Comparison of ENCODE assay signal across 25 cellular contexts in the genomic region with DNA sequence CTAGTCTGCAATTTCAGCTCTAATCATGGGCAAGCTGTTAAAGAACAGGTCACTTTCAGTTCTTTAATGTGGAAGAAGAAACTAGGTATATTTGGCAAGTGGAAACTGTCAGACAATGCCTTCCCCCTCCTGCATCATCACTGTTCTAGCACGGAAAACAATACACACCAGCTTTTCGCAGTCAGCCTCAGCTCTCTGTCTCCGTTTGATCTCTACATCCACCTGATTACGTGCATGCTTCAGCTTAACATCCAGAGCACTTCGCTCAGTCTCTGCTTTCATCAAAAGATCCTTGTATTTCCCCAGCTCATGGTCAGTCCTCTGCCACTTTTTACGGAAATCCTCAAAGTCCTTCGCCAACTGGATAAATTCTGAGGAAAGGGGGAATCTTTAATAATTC. TPM values are rescaled to one million over a fixed set of nuclear protein-coding genes. Genes with fewer than 3 reads are reported as not detected.
DNase-seq lines count a peak whose midpoint lies in the region; ATAC-seq, FAIRE-seq and TF ChIP-seq lines count a peak whose summit lies in the region.
"Had no signal": no experiment of that assay in that cellular context is flagged by ENCODE, and none has a peak within 500 bp of the region (broad histone marks: within the 10 kb centered on the region; RNA-seq: fewer than 3 reads in every experiment).

No MANE protein-coding gene starts in this region.

- ATAC-seq in HG03280 (IDR thresholded peaks at IDR 0.05; ENCODE audit: unreplicated experiment) (no peak), HG03045 (IDR thresholded peaks at IDR 0.05; ENCODE audit: unreplicated experiment) (no peak)
- ATAC-seq: activated naive CD8-positive, alpha-beta T cell treated with anti-CD3 and anti-CD28 coated beads, Interleukin-2, amount 50 U/mL, for 24 hours; heart left ventricle; stimulated activated effector memory CD8-positive, alpha-beta T cell treated with anti-CD3 and anti-CD28 coated beads, Interleukin-12 subunit alpha, Interleukin-12 subunit beta, amount 100 ng/mL, for 72 hours had no signal

- H3K4me2 ChIP-seq in KMS-11 = peak overlapping the region; percentile 26; the same call in 1 of the 2 replicates
- peak overlapping the region; percentile 10 for H3K4me2 ChIP-seq in astrocyte (ENCODE audit: low read length)

- H3K4me3 ChIP-seq in KMS-11 (IDR thresholded peaks at IDR 0.05; ENCODE audit: insufficient read depth, low read depth, low read length) (no peak overlapping the region), astrocyte (ENCODE audit: insufficient read depth, low read depth, low read length) (no peak overlapping the region), colonic mucosa (no peak overlapping the region)
- H3K4me3 ChIP-seq: coronary artery, heart left ventricle, SK-N-MC had no signal

- H3K27me3 ChIP-seq in KMS-11 (ENCODE audit: insufficient read depth, low read depth) (no peaks in the 10 kb centered on the region), astrocyte (ENCODE audit: insufficient read depth, low read length) (no peaks in the 10 kb centered on the region), colonic mucosa (no peaks in the 10 kb centered on the region)
- H3K27me3 ChIP-seq: brain microvascular endothelial cell, heart left ventricle had no signal

- H4K20me1 ChIP-seq in KMS-11 (ENCODE audit: insufficient read depth) = 0 out of 2 replicates have a peak, but pooled peaks cover 4% of the 10 kb centered on the region
- H4K20me1 ChIP-seq in astrocyte (ENCODE audit: insufficient read depth, low read length) = no peaks in the 10 kb centered on the region

- intact Hi-C loops in colonic mucosa (cut with DNase I) = no loop called here

- no peak overlapping the region for H3K27ac Mint-ChIP-seq in astrocyte (ENCODE audit: unreplicated experiment)
- H3K27ac Mint-ChIP-seq: activated naive CD8-positive, alpha-beta T cell treated with anti-CD3 and anti-CD28 coated beads, Interleukin-2, amount 50 U/mL, for 24 hours; stimulated activated effector memory CD8-positive, alpha-beta T cell treated with anti-CD3 and anti-CD28 coated beads, Interleukin-12 subunit alpha, Interleukin-12 subunit beta, amount 100 ng/mL, for 72 hours had no signal

- no peaks in the 10 kb centered on the region for H3K27me3 Mint-ChIP-seq in astrocyte (ENCODE audit: low read depth, unreplicated experiment)
- H3K27me3 Mint-ChIP-seq: activated naive CD8-positive, alpha-beta T cell treated with anti-CD3 and anti-CD28 coated beads, Interleukin-2, amount 50 U/mL, for 24 hours had no signal

- peak overlapping the region; percentile 12; the same call in 1 of the 2 replicates for H3K27ac ChIP-seq in KMS-11
- no peak overlapping the region for H3K27ac ChIP-seq in astrocyte (ENCODE audit: low read depth, low read length)
- H3K27ac ChIP-seq in colonic mucosa = no peak overlapping the region
- H3K27ac ChIP-seq: brain microvascular endothelial cell, C4-2B, coronary artery had no signal

- H3K4me1 ChIP-seq in KMS-11 (ENCODE audit: low read depth, poor library complexity, severe bottlenecking) (peaks cover 67% of the 10 kb centered on the region), astrocyte (ENCODE audit: insufficient read depth, low read length) (peaks cover 7% of the 10 kb centered on the region), colonic mucosa (no peaks in the 10 kb centered on the region)

- no peaks in the 10 kb centered on the region for H3K9me3 Mint-ChIP-seq in astrocyte (ENCODE audit: unreplicated experiment)
- H3K9me3 Mint-ChIP-seq: activated naive CD8-positive, alpha-beta T cell treated with anti-CD3 and anti-CD28 coated beads, Interleukin-2, amount 50 U/mL, for 24 hours; stimulated activated effector memory CD8-positive, alpha-beta T cell treated with anti-CD3 and anti-CD28 coated beads, Interleukin-12 subunit alpha, Interleukin-12 subunit beta, amount 100 ng/mL, for 72 hours had no signal

- H3K9me3 ChIP-seq in astrocyte (ENCODE audit: insufficient read depth, low read depth, low read length) (no peaks in the 10 kb centered on the region), colonic mucosa (no peaks in the 10 kb centered on the region)
- H3K9me3 ChIP-seq: heart left ventricle had no signal

- TF ChIP-seq CTCF in KMS-11 (conservative IDR thresholded peaks at IDR 0.05; ENCODE audit: low read depth, low read length) = no peak
- no peak for TF ChIP-seq CTCF in astrocyte (IDR thresholded peaks at IDR 0.05; ENCODE audit: insufficient read depth, low read depth, low read length)
- no peak for TF ChIP-seq CTCF in colonic mucosa (IDR thresholded peaks at IDR 0.05)

- H3K36me3 Mint-ChIP-seq in astrocyte (ENCODE audit: low read depth, unreplicated experiment) = no peaks in the 10 kb centered on the region

- no peak for FAIRE-seq in astrocyte (lab: Jason Lieb, UNC)

- no peaks in the 10 kb centered on the region for H3K36me3 ChIP-seq in KMS-11 (ENCODE audit: insufficient read depth)
- peaks cover 6% of the 10 kb centered on the region for H3K36me3 ChIP-seq in astrocyte (ENCODE audit: insufficient read depth, low read length)
- no peaks in the 10 kb centered on the region for H3K36me3 ChIP-seq in colonic mucosa
- H3K36me3 ChIP-seq: brain microvascular endothelial cell had no signal

- H3K9ac ChIP-seq in KMS-11 (no peak overlapping the region), astrocyte (ENCODE audit: low read length) (no peak overlapping the region), colonic mucosa (ENCODE audit: low read depth in 2 of 2, low read length in 2 of 2) (no peak overlapping the region)

- no peaks in the 10 kb centered on the region for H3K4me1 Mint-ChIP-seq in astrocyte (ENCODE audit: low read depth, unreplicated experiment)
- H3K4me1 Mint-ChIP-seq: stimulated activated effector memory CD8-positive, alpha-beta T cell treated with anti-CD3 and anti-CD28 coated beads, Interleukin-12 subunit alpha, Interleukin-12 subunit beta, amount 100 ng/mL, for 72 hours had no signal

- peak; percentile 42 for DNase-seq in Ammon's horn (ENCODE audit: low spot score)
- no peak for DNase-seq in astrocyte (ENCODE audit: low read depth)
- peak; percentile 76 for DNase-seq in midbrain (lab: John Stamatoyannopoulos, UW)
- DNase-seq in stimulated activated CD4-positive, alpha-beta T cell treated with anti-CD3 and anti-CD28 coated beads, Interleukin-15, amount 100 ng/mL, for 24 hours = no peak
- no peak for DNase-seq in colonic mucosa
- DNase-seq: ACHN; activated naive CD8-positive, alpha-beta T cell treated with anti-CD3 and anti-CD28 coated beads, Interleukin-2, amount 50 U/mL, for 24 hours; brain microvascular endothelial cell; heart left ventricle; Kasumi-1; NCI-H1105; NCI-H2029 treated with DMSO at 0.1 percent for 48 hours; NCI-H446 treated with DMSO at 0.1 percent for 48 hours; T-helper 9 cell had no signal

- H3K79me2 ChIP-seq in KMS-11 (ENCODE audit: insufficient read depth, low read depth) (peaks cover 55% of the 10 kb centered on the region), astrocyte (ENCODE audit: insufficient read depth, low read length) (peaks cover 51% of the 10 kb centered on the region)

- H3K4me3 Mint-ChIP-seq in astrocyte (ENCODE audit: unreplicated experiment) = no peak overlapping the region
- H3K4me3 Mint-ChIP-seq: activated naive CD8-positive, alpha-beta T cell treated with anti-CD3 and anti-CD28 coated beads, Interleukin-2, amount 50 U/mL, for 24 hours; stimulated activated effector memory CD8-positive, alpha-beta T cell treated with anti-CD3 and anti-CD28 coated beads, Interleukin-12 subunit alpha, Interleukin-12 subunit beta, amount 100 ng/mL, for 72 hours had no signal

- no peak overlapping the region for H2AFZ ChIP-seq in KMS-11 (ENCODE audit: low read depth)
- H2AFZ ChIP-seq in astrocyte (ENCODE audit: low read depth, low read length) = no peak overlapping the region

RNA-seq across cellular contexts. Expression of gene RACGAP1, which starts 19.0 kb away (rescaled TPM):
- 15.9 and 18.8 TPM in 2 replicates for total RNA-seq in astrocyte
- total RNA-seq in colonic mucosa = 10 to 100 TPM; 36.2 to 83.8 TPM

RNA-seq across cellular contexts. Expression of gene AQP6, which starts 33.5 kb away (rescaled TPM):
- total RNA-seq in astrocyte (not detected in 2 replicates), colonic mucosa (not detected)
- total RNA-seq: heart left ventricle, liver, osteoblast, RPMI7951 had no signal

RNA-seq across cellular contexts. Expression of gene AQP5, which starts 44.6 kb away (rescaled TPM):
- not detected in 2 replicates for total RNA-seq in astrocyte
- not detected for total RNA-seq in colonic mucosa
- total RNA-seq: H4, liver, osteoblast, RPMI7951 had no signal

RNA-seq across cellular contexts. Expression of gene ASIC1, which starts 51.1 kb away (rescaled TPM):
- total RNA-seq in astrocyte = 8.1 and 8.2 TPM in 2 replicates
- 1 to 10 TPM; 1.0 to 1.1 TPM for total RNA-seq in colonic mucosa

RNA-seq across cellular contexts. Expression of gene AQP2, which starts 55.7 kb away (rescaled TPM):
- total RNA-seq in astrocyte (not detected in 2 replicates), colonic mucosa (not detected)
- total RNA-seq: H4, heart left ventricle, liver, osteoblast, RPMI7951 had no signal

Comparison
In these comparisons a context has a peak if more than half of its experiments do, and no peak if none do; other contexts are left out.
1. DNase-seq: peak in Ammon's horn (single experiment) and midbrain (single experiment); none in astrocyte (single experiment), stimulated activated CD4-positive, alpha-beta T cell treated with anti-CD3 and anti-CD28 coated beads, Interleukin-15, amount 100 ng/mL, for 24 hours (single experiment) and colonic mucosa (single experiment).